14 cellular contexts compared by ENCODE assay signal in the genomic region with DNA sequence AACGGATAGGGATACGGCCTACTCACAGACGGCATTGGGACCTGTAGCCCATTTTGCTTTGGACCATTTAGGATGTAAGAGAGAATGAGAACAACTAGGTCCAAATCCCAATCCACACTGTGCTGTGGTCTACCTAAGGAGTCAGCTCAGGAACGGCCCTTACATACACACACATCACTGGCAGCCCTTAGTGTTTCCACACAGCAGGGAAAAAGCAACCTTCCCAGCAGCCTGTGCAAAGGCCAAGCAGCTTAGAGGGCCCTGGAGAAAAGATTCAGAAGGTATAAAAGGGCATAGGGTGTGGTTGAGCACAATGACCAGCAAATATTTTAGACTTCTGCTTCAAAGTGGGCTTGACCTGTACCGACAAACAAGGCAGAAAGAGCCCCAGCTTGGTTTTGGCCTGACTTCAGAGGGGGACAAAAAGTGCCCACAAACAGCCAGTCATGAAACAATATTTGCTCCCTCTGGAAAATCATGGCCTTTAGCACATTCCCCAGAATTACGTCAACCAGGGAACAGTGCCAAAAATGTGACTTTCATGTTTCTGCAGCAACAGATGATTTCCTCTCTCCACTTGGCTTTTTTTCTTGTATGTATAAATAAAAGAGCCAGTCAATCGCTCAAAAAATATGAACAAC.
DNase-seq lines count a peak whose midpoint lies in the region; ATAC-seq and TF ChIP-seq lines count a peak whose summit lies in the region.
"Had no signal": no experiment of that assay in that cellular context is flagged by ENCODE, and none has a peak within 500 bp of the region (broad histone marks: within the 10 kb centered on the region; RNA-seq: fewer than 3 reads in every experiment).

No MANE protein-coding gene starts in this region.

- TF ChIP-seq CTCF in osteocyte (IDR thresholded peaks at IDR 0.05) (no peak), spleen (IDR thresholded peaks at IDR 0.05 in 8 of 11, conservative IDR thresholded peaks at IDR 0.05 in 3 of 11) (no peak)

- H3K27me3 Mint-ChIP-seq in osteocyte (ENCODE audit: unreplicated experiment) (no peaks in the 10 kb centered on the region), T-cell (peaks cover 0 to 23% of the 10 kb centered on the region in 2 donors)
- H3K27me3 Mint-ChIP-seq: B cell, naive B cell had no signal

- peak overlapping the region; percentile 84 for H3K27ac Mint-ChIP-seq in osteocyte (ENCODE audit: unreplicated experiment)
- H3K27ac Mint-ChIP-seq in T-cell = no peak overlapping the region
- H3K27ac Mint-ChIP-seq: B cell, naive B cell had no signal

- H3K27me3 ChIP-seq in spleen (replicated peaks in 1 of 7) = no peaks in the 10 kb centered on the region

- DNase-seq in AG20443 (ENCODE audit: low spot score) (peak; percentile 20), SK-MEL-5 (ENCODE audit: low read depth, low spot score) (peak; percentile 2), fibroblast of the conjunctiva (ENCODE audit: low read depth) (peak; percentile 39), osteocyte (ENCODE audit: extremely low spot score, unreplicated experiment) (no peak), NAMALWA (ENCODE audit: low spot score) (no peak), T-cell (no peak), spleen (no peak)
- DNase-seq: activated CD4-positive, alpha-beta T cell treated with anti-CD3 and anti-CD28 coated beads for 1 hour; activated gamma-delta T cell; naive B cell; stimulated activated naive CD4-positive, alpha-beta T cell treated with Interleukin-2 at 50 U/mL for 16 hours had no signal

- H3K4me1 Mint-ChIP-seq in osteocyte (ENCODE audit: unreplicated experiment) = peaks cover 8% of the 10 kb centered on the region
- H3K4me1 Mint-ChIP-seq in T-cell = no peaks in the 10 kb centered on the region
- H3K4me1 Mint-ChIP-seq: B cell, naive B cell had no signal

- H3K4me1 ChIP-seq in spleen = no peaks in the 10 kb centered on the region

- CTCF ChIA-PET in T-cell (lab: Charles Lee) = no interaction called here

- peaks cover 27% of the 10 kb centered on the region for H3K9me3 Mint-ChIP-seq in osteocyte (ENCODE audit: unreplicated experiment)
- no peaks in the 10 kb centered on the region for H3K9me3 Mint-ChIP-seq in T-cell

- intact Hi-C loops in spleen (cut with DNase I; ENCODE audit: low total_unique reads) = no loop called here

- POLR2A ChIA-PET in T-cell (lab: Charles Lee) = no interaction called here

- H3K36me3 Mint-ChIP-seq in osteocyte (ENCODE audit: unreplicated experiment) (no peaks in the 10 kb centered on the region), T-cell (no peaks in the 10 kb centered on the region)

- H3K9me3 ChIP-seq in spleen = peaks cover 0 to 10% (median 0%) of the 10 kb centered on the region in 8 donors

- 59 to 65% (median 64%) methylated on average over 7 of the region's 7 CpGs for WGBS in spleen, 5 donors

- H3K4me3 Mint-ChIP-seq in osteocyte (ENCODE audit: unreplicated experiment) (no peak overlapping the region), T-cell (no peak overlapping the region)
- H3K4me3 Mint-ChIP-seq: B cell, naive B cell had no signal

- ATAC-seq in GM19463 (IDR thresholded peaks at IDR 0.05; ENCODE audit: unreplicated experiment) (no peak), T-cell (replicated peaks in 1 of 4) (no peak)
- ATAC-seq: K562 had no signal

- TF ChIP-seq POLR2A in spleen (IDR thresholded peaks at IDR 0.05) = no peak

- in situ Hi-C loops in SK-MEL-5 (cut with HindIII; ENCODE audit: low pct_unique_long_range_greater_than_20kb, low sequenced_read_pairs) = no loop called here

- no peaks in the 10 kb centered on the region for H3K36me3 ChIP-seq in spleen

- H3K27ac ChIP-seq in spleen = peak overlapping the region in 4 of 8 donors; percentile 30 to 42 (median 30)

- no peak overlapping the region for H3K4me3 ChIP-seq in spleen
- H3K4me3 ChIP-seq: K562 had no signal

Comparison
In these comparisons a context has a peak if more than half of its experiments do, and no peak if none do; other contexts are left out.
1. DNase-seq: peak in AG20443 (single experiment), SK-MEL-5 (single experiment) and fibroblast of the conjunctiva (single experiment); none in osteocyte (single experiment), NAMALWA (single experiment), T-cell (0 of 34) and spleen (single experiment).